Comparison of ENCODE assay signal across 20 cellular contexts in the genomic region with DNA sequence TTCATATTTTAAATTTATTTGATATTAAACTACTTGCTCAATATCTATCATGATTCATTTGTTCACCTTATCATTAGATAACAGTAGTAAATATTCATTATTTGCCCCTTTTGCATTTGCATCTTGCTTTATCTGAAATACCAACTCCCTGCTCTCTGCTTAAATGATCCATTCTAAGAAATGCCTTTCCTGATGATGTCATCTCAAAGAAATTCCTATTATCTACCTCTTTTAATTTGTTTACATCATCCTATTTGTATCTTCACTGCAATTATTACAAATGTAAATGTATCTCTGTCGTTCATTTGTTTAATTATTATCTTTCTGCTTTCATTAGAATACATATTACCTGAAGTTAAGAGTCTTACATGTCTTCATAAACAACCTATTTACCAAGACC.
DNase-seq lines count a peak whose midpoint lies in the region; TF ChIP-seq lines count a peak whose summit lies in the region.
"Had no signal": no experiment of that assay in that cellular context is flagged by ENCODE, and none has a peak within 500 bp of the region (broad histone marks: within the 10 kb centered on the region; RNA-seq: fewer than 3 reads in every experiment).

No MANE protein-coding gene starts in this region.

- no peak for TF ChIP-seq POLR2A in uterus (IDR thresholded peaks at IDR 0.05)

- H3K4me3 ChIP-seq in HEK293 (ENCODE audit: low read depth, low read length) = no peak overlapping the region
- no peak overlapping the region for H3K4me3 ChIP-seq in left ventricle myocardium inferior
- H3K4me3 ChIP-seq in uterus = no peak overlapping the region
- H3K4me3 ChIP-seq: A549, GM23338 had no signal

- H3K27me3 ChIP-seq in left ventricle myocardium inferior (ENCODE audit: low read depth) = no peaks in the 10 kb centered on the region
- no peaks in the 10 kb centered on the region for H3K27me3 ChIP-seq in uterus

- DNase-seq in DMS53 (lab: John Stamatoyannopoulos, UW) = peak; percentile 24
- DNase-seq in DMS53 treated with DMSO at 0.1 percent for 48 hours (lab: John Stamatoyannopoulos, UW; ENCODE audit: unreplicated experiment) = no peak
- DNase-seq in kidney glomerular epithelial cell (lab: John Stamatoyannopoulos, UW) = peak; percentile 28
- no peak for DNase-seq in left ventricle myocardium inferior
- DNase-seq in NCI-H82 treated with DMSO at 0.1 percent for 48 hours (lab: John Stamatoyannopoulos, UW; ENCODE audit: unreplicated experiment) = no peak
- no peak for DNase-seq in uterus
- DNase-seq: ACHN; C1 segment of cervical spinal cord; Calu3; CD4-positive, alpha-beta memory T cell; COR-L47; DMS153; DMS79 treated with DMSO at 0.1 percent for 48 hours; GF-D8; H9; HFFc6 had no signal

- POLR2A ChIA-PET in HEK293 (lab: Yijun Ruan, JAX) = no interaction called here

- CTCF ChIA-PET in HEK293 (lab: Yijun Ruan, JAX) = no interaction called here

- H3K4me1 ChIP-seq in HEK293 (ENCODE audit: control insufficient read depth, insufficient read depth, low read length) (no peaks in the 10 kb centered on the region), left ventricle myocardium inferior (no peaks in the 10 kb centered on the region), uterus (no peaks in the 10 kb centered on the region)
- H3K4me1 ChIP-seq: A549 had no signal

- no peaks in the 10 kb centered on the region for H3K9me3 ChIP-seq in HEK293 (ENCODE audit: control insufficient read depth, insufficient read depth, low read depth, low read length)
- H3K9me3 ChIP-seq in left ventricle myocardium inferior (replicated peaks) = peaks cover 2% of the 10 kb centered on the region
- no peaks in the 10 kb centered on the region for H3K9me3 ChIP-seq in uterus
- H3K9me3 ChIP-seq: A549 had no signal

- H3K36me3 ChIP-seq in HEK293 (ENCODE audit: control insufficient read depth in 2 of 2, insufficient read depth in 1 of 2, low read length in 2 of 2) (no peaks in the 10 kb centered on the region), left ventricle myocardium inferior (no peaks in the 10 kb centered on the region), uterus (no peaks in the 10 kb centered on the region)

- TF ChIP-seq CTCF in HEK293 (tag by site-specific recombination; IDR thresholded peaks at IDR 0.05) (no peak), left ventricle myocardium inferior (IDR thresholded peaks at IDR 0.05; ENCODE audit: borderline replicate concordance) (no peak), uterus (IDR thresholded peaks at IDR 0.05) (no peak)

- H3K27ac ChIP-seq in HEK293 (ENCODE audit: extremely low read depth, low read depth, low read length) (no peak overlapping the region), left ventricle myocardium inferior (replicated peaks) (no peak overlapping the region), uterus (no peak overlapping the region)
- H3K27ac ChIP-seq: 22Rv1, A549 had no signal

- intact Hi-C loops in left ventricle myocardium inferior (cut with micrococcal nuclease) = no loop called here
- intact Hi-C loops in uterus (cut with DNase I; ENCODE audit: low total_unique reads) = no loop called here

TF ChIP-seq in HEK293, 187 proteins besides CTCF, POLR2A, EP300 and RAD21:
- TF ChIP-seq ZNF140 (tag by site-specific recombination; IDR thresholded peaks at IDR 0.05) = no peak
- TF ChIP-seq, protein P1, sequence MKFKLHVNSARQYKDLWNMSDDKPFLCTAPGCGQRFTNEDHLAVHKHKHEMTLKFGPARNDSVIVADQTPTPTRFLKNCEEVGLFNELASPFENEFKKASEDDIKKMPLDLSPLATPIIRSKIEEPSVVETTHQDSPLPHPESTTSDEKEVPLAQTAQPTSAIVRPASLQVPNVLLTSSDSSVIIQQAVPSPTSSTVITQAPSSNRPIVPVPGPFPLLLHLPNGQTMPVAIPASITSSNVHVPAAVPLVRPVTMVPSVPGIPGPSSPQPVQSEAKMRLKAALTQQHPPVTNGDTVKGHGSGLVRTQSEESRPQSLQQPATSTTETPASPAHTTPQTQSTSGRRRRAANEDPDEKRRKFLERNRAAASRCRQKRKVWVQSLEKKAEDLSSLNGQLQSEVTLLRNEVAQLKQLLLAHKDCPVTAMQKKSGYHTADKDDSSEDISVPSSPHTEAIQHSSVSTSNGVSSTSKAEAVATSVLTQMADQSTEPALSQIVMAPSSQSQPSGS (tag by site-specific recombination; IDR thresholded peaks at IDR 0.05; ENCODE audit: low read depth) = 0 out of 2 replicates have a peak, but pooled peaks have one; percentile 20

Comparison
In these comparisons a context has a peak if more than half of its experiments do, and no peak if none do; other contexts are left out.
1. DNase-seq: peak in DMS53 (single experiment) and kidney glomerular epithelial cell (single experiment); none in DMS53 treated with DMSO at 0.1 percent for 48 hours (single experiment), left ventricle myocardium inferior (single experiment), NCI-H82 treated with DMSO at 0.1 percent for 48 hours (single experiment) and uterus (0 of 2).